ENCODE assay signal across 14 cellular contexts in genomic region chr18:48959921-48960920, GRCh38. TPM values are rescaled to one million over a fixed set of nuclear protein-coding genes. Genes with fewer than 3 reads are reported as not detected.
DNase-seq lines count a peak whose midpoint lies in the region; ATAC-seq lines count a peak whose summit lies in the region.
"Had no signal": no experiment of that assay in that cellular context is flagged by ENCODE, and none has a peak within 500 bp of the region (broad histone marks: within the 10 kb centered on the region; RNA-seq: fewer than 3 reads in every experiment).

No MANE protein-coding gene starts in this region.

- H3K9me3 ChIP-seq in HUES48 (ENCODE audit: control insufficient read depth, insufficient read depth, low read length) (no peaks in the 10 kb centered on the region), adipocyte (ENCODE audit: control insufficient read depth, low read length) (no peaks in the 10 kb centered on the region), iPS-20b (ENCODE audit: insufficient read depth, low read depth, low read length) (no peaks in the 10 kb centered on the region), Karpas-422 (ENCODE audit: low read length) (no peaks in the 10 kb centered on the region)
- H3K9me3 ChIP-seq: gastrocnemius medialis had no signal

- no peak for ATAC-seq in HG03039 (IDR thresholded peaks at IDR 0.05; ENCODE audit: unreplicated experiment)
- ATAC-seq: activated T-cell treated with anti-CD3 and anti-CD28 coated beads, Interleukin-2, amount 50 U/mL, for 72 hours; gastrocnemius medialis; Panc1 had no signal

- H3K4me1 ChIP-seq in HUES48 (ENCODE audit: control insufficient read depth, insufficient read depth, low read length) (peaks cover 55% of the 10 kb centered on the region), adipocyte (ENCODE audit: control insufficient read depth, insufficient read depth, low read length) (peaks cover 70% of the 10 kb centered on the region), iPS-20b (ENCODE audit: insufficient read depth, low read length) (peaks cover 46% of the 10 kb centered on the region), Karpas-422 (ENCODE audit: low read length) (no peaks in the 10 kb centered on the region)

- no peak overlapping the region for H3K4me2 ChIP-seq in Karpas-422 (ENCODE audit: low read depth, low read length, poor library complexity, severe bottlenecking)

- no peaks in the 10 kb centered on the region for H4K20me1 ChIP-seq in Karpas-422 (ENCODE audit: insufficient read depth, low read depth, low read length)

- H3K36me3 ChIP-seq in HUES48 (ENCODE audit: control insufficient read depth, insufficient read depth, low read length): no peaks in the 10 kb centered on the region
- H3K36me3 ChIP-seq in adipocyte (ENCODE audit: control insufficient read depth, insufficient read depth, low read length, severe bottlenecking): no peaks in the 10 kb centered on the region
- H3K36me3 ChIP-seq in iPS-20b (ENCODE audit: insufficient read depth, low read depth, low read length): no peaks in the 10 kb centered on the region
- no peaks in the 10 kb centered on the region for H3K36me3 ChIP-seq in Karpas-422 (ENCODE audit: insufficient read depth, low read length)
- H3K36me3 ChIP-seq: gastrocnemius medialis, WERI-Rb-1 had no signal

- H3K4me3 ChIP-seq in HUES48 (ENCODE audit: low read depth, low read length) (peak overlapping the region; percentile 7; the same call in 1 of the 2 replicates), adipocyte (ENCODE audit: low read length) (peak overlapping the region; percentile 22), iPS-20b (ENCODE audit: low read length) (peak overlapping the region; percentile 31; the same call in 1 of the 2 replicates), Karpas-422 (ENCODE audit: low read length) (no peak overlapping the region)
- H3K4me3 ChIP-seq: gastrocnemius medialis, skin epidermis had no signal

- no peaks in the 10 kb centered on the region for H3K9me2 ChIP-seq in Karpas-422 (replicated peaks; ENCODE audit: insufficient read depth, low read length)

- H3K27ac ChIP-seq in HUES48 (ENCODE audit: low read depth, low read length): peak overlapping the region; percentile 91
- peak overlapping the region; percentile 16 for H3K27ac ChIP-seq in iPS-20b (ENCODE audit: low read length)
- H3K27ac ChIP-seq in Karpas-422 (ENCODE audit: low read length): no peak overlapping the region
- H3K27ac ChIP-seq: WERI-Rb-1 had no signal

- H2AFZ ChIP-seq in Karpas-422 (ENCODE audit: low read length): no peak overlapping the region

- no peak overlapping the region for H3K9ac ChIP-seq in HUES48 (ENCODE audit: low read depth, low read length)
- peak overlapping the region; percentile 59 for H3K9ac ChIP-seq in adipocyte (ENCODE audit: low read length)
- peak overlapping the region; percentile 19; the same call in 1 of the 2 replicates for H3K9ac ChIP-seq in iPS-20b (ENCODE audit: low read depth, low read length)
- no peak overlapping the region for H3K9ac ChIP-seq in Karpas-422 (ENCODE audit: low read length)

- DNase-seq in A172 (ENCODE audit: low spot score): peak; percentile 60
- DNase-seq in adipocyte (ENCODE audit: low read depth): peak; percentile 56
- no peak for DNase-seq in MV-4-11 (lab: John Stamatoyannopoulos, UW)
- DNase-seq in KG1 (lab: John Stamatoyannopoulos, UW): no peak
- no peak for DNase-seq in Karpas-422
- DNase-seq: activated T-cell treated with anti-CD3 and anti-CD28 coated beads, Interleukin-2, amount 50 U/mL, for 72 hours; gastrocnemius medialis; NCI-H1694 treated with DMSO at 0.1 percent for 48 hours; WERI-Rb-1 had no signal

- no peaks in the 10 kb centered on the region; the same call in 1 of the 2 replicates for H3K27me3 ChIP-seq in HUES48 (ENCODE audit: control insufficient read depth, insufficient read depth, low read length)
- H3K27me3 ChIP-seq in adipocyte (replicated peaks; ENCODE audit: control insufficient read depth, insufficient read depth, low read length): no peaks in the 10 kb centered on the region
- H3K27me3 ChIP-seq in iPS-20b (ENCODE audit: insufficient read depth, low read length): peaks cover 27% of the 10 kb centered on the region; the same call in 1 of the 2 replicates
- no peaks in the 10 kb centered on the region for H3K27me3 ChIP-seq in Karpas-422 (ENCODE audit: low read length)
- H3K27me3 ChIP-seq: gastrocnemius medialis had no signal

- no peaks in the 10 kb centered on the region for H3K79me2 ChIP-seq in Karpas-422 (ENCODE audit: low read length)

RNA-seq across cellular contexts. Expression of gene SMAD7, which starts 9.5 kb away (rescaled TPM):
- 6.2 and 8.5 TPM in 2 replicates for total RNA-seq in A172 (2014; rRNA removed; shearing (Covaris generic))
- 1.3 and 2.1 TPM in 2 replicates for total RNA-seq in Karpas-422 (2014; rRNA removed; shearing (Covaris generic); ENCODE audit: low replicate concordance)

Comparison
In these comparisons a context has a peak if more than half of its experiments do, and no peak if none do; other contexts are left out.
1. DNase-seq: peak in A172 (single experiment) and adipocyte (single experiment); none in MV-4-11 (single experiment), KG1 (single experiment) and Karpas-422 (single experiment).
2. H3K9ac ChIP-seq: peak in adipocyte (single experiment) and iPS-20b (single experiment); none in HUES48 (single experiment) and Karpas-422 (single experiment).